In the genomic region with DNA sequence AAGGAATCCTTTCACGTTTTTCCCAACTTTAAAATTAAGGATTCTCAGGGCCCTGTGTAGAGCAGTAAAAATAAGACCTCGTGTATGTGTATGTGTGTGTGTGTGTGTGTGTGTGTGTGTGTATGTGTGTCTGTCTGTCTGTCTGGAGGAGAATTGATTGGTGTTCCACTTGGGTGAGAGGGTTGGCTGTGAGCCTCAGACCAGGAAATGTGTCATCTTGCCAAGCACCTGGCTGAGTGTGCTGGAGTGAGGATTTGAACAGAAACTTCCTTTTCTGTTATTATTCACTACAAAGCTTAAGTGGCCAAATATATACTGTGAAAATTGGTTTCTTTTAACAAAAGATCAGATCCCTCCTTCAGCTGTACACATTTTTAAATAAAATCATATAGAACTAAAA, we compare ENCODE assay signal across 8 cellular contexts.
DNase-seq lines count a peak whose midpoint lies in the region; ATAC-seq, FAIRE-seq and TF ChIP-seq lines count a peak whose summit lies in the region.
"Not testable (repeated sequence)": the region's sequence is repeated elsewhere in the genome, so short reads cannot be mapped to it uniquely, and the experiment has no call there.

No MANE protein-coding gene starts in this region.

- not testable (repeated sequence) for H3K4me3 ChIP-seq in DND-41 (ENCODE audit: low read depth in 1 of 2, low read length in 2 of 2); Jurkat, Clone E6-1 (ENCODE audit: low read length)

- intact Hi-C loops in activated naive CD4-positive, alpha-beta T cell treated with anti-CD3 and anti-CD28 coated beads for 36 hours (cut with micrococcal nuclease): not testable (repeated sequence)

- not testable (repeated sequence) for TF ChIP-seq CTCF in DND-41 (IDR thresholded peaks at IDR 0.05; ENCODE audit: borderline replicate concordance, extremely low read depth, low read length, poor library complexity, severe bottlenecking)

- H3K79me2 ChIP-seq in DND-41 (ENCODE audit: insufficient read depth, low read length): not testable (repeated sequence)

- H3K27ac ChIP-seq in DND-41 (ENCODE audit: low read length): not testable (repeated sequence)

- CTCF ChIA-PET in activated naive CD4-positive, alpha-beta T cell treated with anti-CD3 and anti-CD28 coated beads for 36 hours (lab: Charles Lee): not testable (repeated sequence)

- not testable (repeated sequence) for H4K20me1 ChIP-seq in DND-41 (ENCODE audit: insufficient read depth, low read length)

- not testable (repeated sequence) for H3K27ac Mint-ChIP-seq in activated naive CD4-positive, alpha-beta T cell treated with anti-CD3 and anti-CD28 coated beads for 36 hours

- FAIRE-seq in RCC 7860 (lab: Jason Lieb, UNC): peak; percentile 86

- not testable (repeated sequence) for H3K4me3 Mint-ChIP-seq in activated naive CD4-positive, alpha-beta T cell treated with anti-CD3 and anti-CD28 coated beads for 36 hours

- not testable (repeated sequence) for H3K4me2 ChIP-seq in DND-41 (ENCODE audit: insufficient read depth, low read length)

- not testable (repeated sequence) for H3K4me1 ChIP-seq in DND-41 (ENCODE audit: insufficient read depth, low read length)

- H2AFZ ChIP-seq in DND-41 (ENCODE audit: low read depth, low read length): not testable (repeated sequence)

- H3K4me1 Mint-ChIP-seq in activated naive CD4-positive, alpha-beta T cell treated with anti-CD3 and anti-CD28 coated beads for 36 hours (ENCODE audit: low read depth): not testable (repeated sequence)

- H3K36me3 ChIP-seq in DND-41 (ENCODE audit: insufficient read depth, low read length): peaks cover 20% of the 10 kb centered on the region

- H3K9ac ChIP-seq in DND-41 (ENCODE audit: low read depth, low read length): not testable (repeated sequence)

- not testable (repeated sequence) for H3K27me3 Mint-ChIP-seq in activated naive CD4-positive, alpha-beta T cell treated with anti-CD3 and anti-CD28 coated beads for 36 hours (ENCODE audit: low read depth)

- peak; percentile 60; the same call in 2 of the 3 replicates for ATAC-seq in DND-41 (ENCODE audit: insufficient read depth, low read depth)

- H3K27me3 ChIP-seq in DND-41 (ENCODE audit: insufficient read depth, low read length, poor library complexity): not testable (repeated sequence)

- not testable (repeated sequence) for H3K9me3 Mint-ChIP-seq in activated naive CD4-positive, alpha-beta T cell treated with anti-CD3 and anti-CD28 coated beads for 36 hours

- H3K9me3 ChIP-seq in DND-41 (ENCODE audit: insufficient read depth, low read length, severe bottlenecking): not testable (repeated sequence)

- H3K36me3 Mint-ChIP-seq in activated naive CD4-positive, alpha-beta T cell treated with anti-CD3 and anti-CD28 coated beads for 36 hours (ENCODE audit: low read depth): peaks cover 35% of the 10 kb centered on the region

- peak; percentile 17 for DNase-seq in DND-41
- DNase-seq in HCEC 1CT: peak; percentile 25
- peak; percentile 23 for DNase-seq in Jurkat, Clone E6-1 (ENCODE audit: low read depth, low spot score)
- peak; percentile 67 for DNase-seq in RCC 7860 (ENCODE audit: low spot score)
- peak; percentile 23 for DNase-seq in activated naive CD4-positive, alpha-beta T cell treated with anti-CD3 and anti-CD28 coated beads for 36 hours
- DNase-seq in dermis blood vessel endothelial cell: peak; percentile 93
- DNase-seq in islet precursor cell: peak; percentile 56
- DNase-seq in pulmonary artery endothelial cell (ENCODE audit: low read depth, low spot score): peak; percentile 63

Comparison
In these comparisons a context has a peak if more than half of its experiments do, and no peak if none do; other contexts are left out.
1. DNase-seq: peak in every context shown above with its lines; median percentile 93 in dermis blood vessel endothelial cell; 67 in RCC 7860; 63 in pulmonary artery endothelial cell; 56 in islet precursor cell; 25 in HCEC 1CT; 23 in Jurkat, Clone E6-1; 23 in activated naive CD4-positive, alpha-beta T cell treated with anti-CD3 and anti-CD28 coated beads for 36 hours; 17 in DND-41.